Comparison of ENCODE assay signal across 2 cellular contexts in the genomic region with DNA sequence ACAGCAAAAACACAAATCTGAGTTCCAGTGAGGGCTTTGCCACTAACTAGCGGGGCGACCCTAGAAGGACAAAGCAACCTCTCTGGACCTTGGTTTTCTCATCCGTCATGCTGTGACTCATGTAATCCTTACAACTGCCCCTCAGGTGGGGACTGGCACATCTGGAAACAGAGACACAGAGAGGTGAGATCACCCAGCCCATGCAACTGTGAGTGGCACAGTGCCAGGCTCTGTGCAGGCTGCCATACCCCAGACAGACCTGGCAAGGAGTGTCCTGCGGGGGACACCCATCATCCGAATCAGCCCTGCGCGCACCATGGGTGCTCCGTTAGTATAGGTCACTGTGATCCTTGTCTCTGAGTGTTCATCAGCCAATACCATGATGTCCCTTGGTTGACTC.
TF ChIP-seq lines count a peak whose summit lies in the region.

No MANE protein-coding gene starts in this region.

TF ChIP-seq in SK-N-SH, 30 proteins besides CTCF, POLR2A, EP300 and RAD21 (continued from another document):
- TF ChIP-seq, protein P1, sequence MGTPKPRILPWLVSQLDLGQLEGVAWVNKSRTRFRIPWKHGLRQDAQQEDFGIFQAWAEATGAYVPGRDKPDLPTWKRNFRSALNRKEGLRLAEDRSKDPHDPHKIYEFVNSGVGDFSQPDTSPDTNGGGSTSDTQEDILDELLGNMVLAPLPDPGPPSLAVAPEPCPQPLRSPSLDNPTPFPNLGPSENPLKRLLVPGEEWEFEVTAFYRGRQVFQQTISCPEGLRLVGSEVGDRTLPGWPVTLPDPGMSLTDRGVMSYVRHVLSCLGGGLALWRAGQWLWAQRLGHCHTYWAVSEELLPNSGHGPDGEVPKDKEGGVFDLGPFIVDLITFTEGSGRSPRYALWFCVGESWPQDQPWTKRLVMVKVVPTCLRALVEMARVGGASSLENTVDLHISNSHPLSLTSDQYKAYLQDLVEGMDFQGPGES (IDR thresholded peaks at IDR 0.05; ENCODE audit: low read depth, low read length) = no peak

TF ChIP-seq in SK-N-SH treated with all-trans-retinoic acid at 6 μM for 48 hours, 23 proteins besides CTCF, POLR2A, EP300 and RAD21 (continued from another document):
- TF ChIP-seq, protein P2, sequence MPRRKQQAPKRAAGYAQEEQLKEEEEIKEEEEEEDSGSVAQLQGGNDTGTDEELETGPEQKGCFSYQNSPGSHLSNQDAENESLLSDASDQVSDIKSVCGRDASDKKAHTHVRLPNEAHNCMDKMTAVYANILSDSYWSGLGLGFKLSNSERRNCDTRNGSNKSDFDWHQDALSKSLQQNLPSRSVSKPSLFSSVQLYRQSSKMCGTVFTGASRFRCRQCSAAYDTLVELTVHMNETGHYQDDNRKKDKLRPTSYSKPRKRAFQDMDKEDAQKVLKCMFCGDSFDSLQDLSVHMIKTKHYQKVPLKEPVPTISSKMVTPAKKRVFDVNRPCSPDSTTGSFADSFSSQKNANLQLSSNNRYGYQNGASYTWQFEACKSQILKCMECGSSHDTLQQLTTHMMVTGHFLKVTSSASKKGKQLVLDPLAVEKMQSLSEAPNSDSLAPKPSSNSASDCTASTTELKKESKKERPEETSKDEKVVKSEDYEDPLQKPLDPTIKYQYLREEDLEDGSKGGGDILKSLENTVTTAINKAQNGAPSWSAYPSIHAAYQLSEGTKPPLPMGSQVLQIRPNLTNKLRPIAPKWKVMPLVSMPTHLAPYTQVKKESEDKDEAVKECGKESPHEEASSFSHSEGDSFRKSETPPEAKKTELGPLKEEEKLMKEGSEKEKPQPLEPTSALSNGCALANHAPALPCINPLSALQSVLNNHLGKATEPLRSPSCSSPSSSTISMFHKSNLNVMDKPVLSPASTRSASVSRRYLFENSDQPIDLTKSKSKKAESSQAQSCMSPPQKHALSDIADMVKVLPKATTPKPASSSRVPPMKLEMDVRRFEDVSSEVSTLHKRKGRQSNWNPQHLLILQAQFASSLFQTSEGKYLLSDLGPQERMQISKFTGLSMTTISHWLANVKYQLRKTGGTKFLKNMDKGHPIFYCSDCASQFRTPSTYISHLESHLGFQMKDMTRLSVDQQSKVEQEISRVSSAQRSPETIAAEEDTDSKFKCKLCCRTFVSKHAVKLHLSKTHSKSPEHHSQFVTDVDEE (CRISPR knock-in tag; IDR thresholded peaks at IDR 0.05) = no peak
- TF ChIP-seq ZFP3 (CRISPR knock-in tag; IDR thresholded peaks at IDR 0.05) (no peak), ARNTL (CRISPR knock-in tag; IDR thresholded peaks at IDR 0.05; ENCODE audit: borderline replicate concordance, low read depth) (no peak), ISL1 (CRISPR knock-in tag; IDR thresholded peaks at IDR 0.05) (no peak), PPARA (CRISPR knock-in tag; IDR thresholded peaks at IDR 0.05; ENCODE audit: borderline replicate concordance) (no peak), ESRRG (CRISPR knock-in tag; IDR thresholded peaks at IDR 0.05) (no peak), ZNF565 (CRISPR knock-in tag; conservative IDR thresholded peaks at IDR 0.05; ENCODE audit: low read depth) (no peak)
- TF ChIP-seq, protein P3, sequence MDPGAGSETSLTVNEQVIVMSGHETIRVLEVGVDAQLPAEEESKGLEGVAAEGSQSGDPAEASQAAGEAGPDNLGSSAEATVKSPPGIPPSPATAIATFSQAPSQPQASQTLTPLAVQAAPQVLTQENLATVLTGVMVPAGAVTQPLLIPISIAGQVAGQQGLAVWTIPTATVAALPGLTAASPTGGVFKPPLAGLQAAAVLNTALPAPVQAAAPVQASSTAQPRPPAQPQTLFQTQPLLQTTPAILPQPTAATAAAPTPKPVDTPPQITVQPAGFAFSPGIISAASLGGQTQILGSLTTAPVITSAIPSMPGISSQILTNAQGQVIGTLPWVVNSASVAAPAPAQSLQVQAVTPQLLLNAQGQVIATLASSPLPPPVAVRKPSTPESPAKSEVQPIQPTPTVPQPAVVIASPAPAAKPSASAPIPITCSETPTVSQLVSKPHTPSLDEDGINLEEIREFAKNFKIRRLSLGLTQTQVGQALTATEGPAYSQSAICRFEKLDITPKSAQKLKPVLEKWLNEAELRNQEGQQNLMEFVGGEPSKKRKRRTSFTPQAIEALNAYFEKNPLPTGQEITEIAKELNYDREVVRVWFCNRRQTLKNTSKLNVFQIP (CRISPR knock-in tag; IDR thresholded peaks at IDR 0.05; ENCODE audit: borderline replicate concordance, low read depth) = no peak
- TF ChIP-seq, protein P4, sequence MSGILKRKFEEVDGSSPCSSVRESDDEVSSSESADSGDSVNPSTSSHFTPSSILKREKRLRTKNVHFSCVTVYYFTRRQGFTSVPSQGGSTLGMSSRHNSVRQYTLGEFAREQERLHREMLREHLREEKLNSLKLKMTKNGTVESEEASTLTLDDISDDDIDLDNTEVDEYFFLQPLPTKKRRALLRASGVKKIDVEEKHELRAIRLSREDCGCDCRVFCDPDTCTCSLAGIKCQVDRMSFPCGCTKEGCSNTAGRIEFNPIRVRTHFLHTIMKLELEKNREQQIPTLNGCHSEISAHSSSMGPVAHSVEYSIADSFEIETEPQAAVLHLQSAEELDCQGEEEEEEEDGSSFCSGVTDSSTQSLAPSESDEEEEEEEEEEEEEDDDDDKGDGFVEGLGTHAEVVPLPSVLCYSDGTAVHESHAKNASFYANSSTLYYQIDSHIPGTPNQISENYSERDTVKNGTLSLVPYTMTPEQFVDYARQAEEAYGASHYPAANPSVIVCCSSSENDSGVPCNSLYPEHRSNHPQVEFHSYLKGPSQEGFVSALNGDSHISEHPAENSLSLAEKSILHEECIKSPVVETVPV (CRISPR knock-in tag; IDR thresholded peaks at IDR 0.05) = no peak
